In genomic region chr9:119289740-119290139, GRCh38 we compare ENCODE assay signal across 8 cellular contexts.
DNase-seq lines count a peak whose midpoint lies in the region; ATAC-seq and TF ChIP-seq lines count a peak whose summit lies in the region.

No MANE protein-coding gene starts in this region.

- 9 to 21% (median 13%) methylated on average over 3 of the region's 3 CpGs for WGBS in adrenal gland, 4 donors
- 17 to 20% methylated on average over 3 of the region's 3 CpGs for WGBS in thyroid gland, 2 donors

- H3K36me3 ChIP-seq in adrenal gland (replicated peaks in 1 of 2): no peaks in the 10 kb centered on the region
- no peaks in the 10 kb centered on the region for H3K36me3 ChIP-seq in thyroid gland

- H3K4me3 ChIP-seq in adrenal gland (no peak overlapping the region), thyroid gland (replicated peaks in 1 of 3) (no peak overlapping the region)

- TF ChIP-seq CTCF in AG09319 (IDR thresholded peaks at IDR 0.05; ENCODE audit: low read depth, low read length) (peak; percentile 69), GM12874 (IDR thresholded peaks at IDR 0.05; ENCODE audit: insufficient read depth, low read depth, low read length) (peak; percentile 68), adrenal gland (IDR thresholded peaks at IDR 0.05) (peak; percentile 76 to 87 (median 80)), thyroid gland (IDR thresholded peaks at IDR 0.05) (peak; percentile 71 to 96 (median 86))

- DNase-seq in AG09319 (ENCODE audit: extremely low read depth, low read depth) (peak; percentile 4), NCI-H2029 treated with DMSO at 0.1 percent for 48 hours (lab: John Stamatoyannopoulos, UW) (peak; percentile 54), adrenal gland (peak; percentile 55 to 84 (median 68)), iPS-NIHi11 (ENCODE audit: low spot score) (peak; percentile 61), thyroid gland (peak; percentile 68 to 74), GOT3 (lab: John Stamatoyannopoulos, UW) (no peak)

- no peaks in the 10 kb centered on the region for H3K27me3 ChIP-seq in adrenal gland
- H3K27me3 ChIP-seq in thyroid gland: no peaks in the 10 kb centered on the region

- TF ChIP-seq POLR2A in adrenal gland (IDR thresholded peaks at IDR 0.05): no peak
- TF ChIP-seq POLR2A in thyroid gland (IDR thresholded peaks at IDR 0.05): no peak

- H3K9me3 ChIP-seq in adrenal gland (replicated peaks in 1 of 3): no peaks in the 10 kb centered on the region
- no peaks in the 10 kb centered on the region for H3K9me3 ChIP-seq in thyroid gland

- H3K27ac ChIP-seq in adrenal gland: no peak overlapping the region
- no peak overlapping the region for H3K27ac ChIP-seq in thyroid gland

- ATAC-seq in HG02678 (IDR thresholded peaks at IDR 0.05; ENCODE audit: unreplicated experiment): peak; percentile 67

- H3K4me1 ChIP-seq in adrenal gland (replicated peaks in 1 of 2) (no peaks in the 10 kb centered on the region), thyroid gland (no peaks in the 10 kb centered on the region)

- intact Hi-C loops in adrenal gland (cut with DNase I): loop anchor here in 1 of 2 donors (10.0 kb wide), 2 partner anchors 75 to 455 kb away; partner anchors contain the start of gene BRINP1
- intact Hi-C loops in thyroid gland (cut with DNase I): loop anchor here (5.0 kb wide), 2 partner anchors 462 to 697 kb away; no protein-coding TSS in a partner anchor
